8 cellular contexts compared by ENCODE assay signal in genomic region chr7:41696323-41696916, GRCh38. TPM values are rescaled to one million over a fixed set of nuclear protein-coding genes. Genes with fewer than 3 reads are reported as not detected.
DNase-seq lines count a peak whose midpoint lies in the region; ATAC-seq and TF ChIP-seq lines count a peak whose summit lies in the region.

No MANE protein-coding gene starts in this region.

- H2BK15ac ChIP-seq in mesenchymal stem cell (ENCODE audit: low read depth, poor library complexity, severe bottlenecking), result no peak overlapping the region

- no peak overlapping the region for H2BK120ac ChIP-seq in mesenchymal stem cell (ENCODE audit: low read depth, low read length)

- no peak overlapping the region for H2BK5ac ChIP-seq in mesenchymal stem cell (ENCODE audit: low read depth, low read length, poor library complexity, severe bottlenecking)

- TF ChIP-seq CTCF in tibial nerve (IDR thresholded peaks at IDR 0.05), result peak; percentile 55 to 73 (median 66)

- H3K4me1 ChIP-seq in mesenchymal stem cell (ENCODE audit: control insufficient read depth, insufficient read depth, low read depth, low read length) (peaks cover 14% of the 10 kb centered on the region), tibial nerve (peaks cover 0 to 37% (median 4%) of the 10 kb centered on the region in 4 donors)

- no peak for TF ChIP-seq POLR2A in tibial nerve (IDR thresholded peaks at IDR 0.05)

- H3K4ac ChIP-seq in mesenchymal stem cell (ENCODE audit: low read depth in 1 of 2, low read length in 2 of 2), result peak overlapping the region in 1 of 2 experiments; percentile 14

- ATAC-seq in HG03565 (IDR thresholded peaks at IDR 0.05; ENCODE audit: unreplicated experiment), result peak; percentile 47
- ATAC-seq in activated CD4-positive, CD25-positive, alpha-beta regulatory T cell treated with anti-CD3 and anti-CD28 coated beads, Interleukin-2, amount 50 U/mL, for 24 hours, result no peak

- H2AK5ac ChIP-seq in mesenchymal stem cell (ENCODE audit: low read length, severe bottlenecking), result no peak overlapping the region

- H3K27me3 ChIP-seq in mesenchymal stem cell (ENCODE audit: control insufficient read depth in 1 of 2, insufficient read depth in 1 of 2, low read length in 2 of 2) (no peaks in the 10 kb centered on the region), tibial nerve (peaks cover 0 to 19% of the 10 kb centered on the region in 2 donors)

- peak overlapping the region in 1 of 2 experiments; percentile 38 for H2BK12ac ChIP-seq in mesenchymal stem cell (ENCODE audit: low read length in 2 of 2)

- H3K36me3 ChIP-seq in mesenchymal stem cell (ENCODE audit: control insufficient read depth in 1 of 2, insufficient read depth in 2 of 2, low read depth in 1 of 2, low read length in 2 of 2) (peaks cover 17 to 18% of the 10 kb centered on the region in 2 experiments), tibial nerve (no peaks in the 10 kb centered on the region)

- no peak overlapping the region for H2AFZ ChIP-seq in mesenchymal stem cell (ENCODE audit: low read depth, low read length)

- H3K14ac ChIP-seq in mesenchymal stem cell (ENCODE audit: low read length in 2 of 2), result no peak overlapping the region

- peak in 1 of 2 donors; percentile 45 for TF ChIP-seq EP300 in tibial nerve (IDR thresholded peaks at IDR 0.05)

- no peak overlapping the region for H3K23ac ChIP-seq in mesenchymal stem cell (ENCODE audit: low read length in 2 of 2)

- peak overlapping the region in 1 of 2 experiments; percentile 87 for H3K4me3 ChIP-seq in mesenchymal stem cell (ENCODE audit: insufficient read depth in 1 of 2, low read depth in 1 of 2, low read length in 2 of 2)
- peak overlapping the region; percentile 16 to 46 (median 28) for H3K4me3 ChIP-seq in tibial nerve

- no peaks in the 10 kb centered on the region for H3K9me3 ChIP-seq in mesenchymal stem cell (ENCODE audit: control insufficient read depth, low read length)
- H3K9me3 ChIP-seq in tibial nerve, result no peaks in the 10 kb centered on the region

- H3K18ac ChIP-seq in mesenchymal stem cell (ENCODE audit: low read depth in 1 of 2, low read length in 2 of 2), result peak overlapping the region in 1 of 2 experiments; percentile 80

- peak overlapping the region; percentile 93 for H3K9ac ChIP-seq in mesenchymal stem cell (ENCODE audit: low read length)

- H3K27ac ChIP-seq in mesenchymal stem cell (ENCODE audit: low read length, poor library complexity, severe bottlenecking) (peak overlapping the region; percentile 91), tibial nerve (peak overlapping the region in 2 of 4 donors; percentile 70 to 78)

- WGBS in mesenchymal stem cell, result 14% methylated on average over 15 of the region's 15 CpGs
- 30 to 36% methylated on average over 15 of the region's 15 CpGs for WGBS in tibial nerve, 2 donors

- H4K91ac ChIP-seq in mesenchymal stem cell (ENCODE audit: low read length), result no peak overlapping the region

- no peak overlapping the region for H4K8ac ChIP-seq in mesenchymal stem cell (ENCODE audit: low read length)

- H3K79me1 ChIP-seq in mesenchymal stem cell (replicated peaks; ENCODE audit: low read length, poor library complexity, severe bottlenecking), result peaks cover 2% of the 10 kb centered on the region

- H3K4me2 ChIP-seq in mesenchymal stem cell (ENCODE audit: low read length, poor library complexity, severe bottlenecking), result peak overlapping the region; percentile 75

- peak; percentile 37 for DNase-seq in NCI-H2107 (lab: John Stamatoyannopoulos, UW)
- no peak for DNase-seq in NCI-H2107 treated with DMSO at 0.1 percent for 48 hours (lab: John Stamatoyannopoulos, UW; ENCODE audit: unreplicated experiment)
- DNase-seq in SHP77 treated with DMSO at 0.1 percent for 48 hours (lab: John Stamatoyannopoulos, UW), result peak; percentile 76
- peak; percentile 51 for DNase-seq in epidermal melanocyte (ENCODE audit: insufficient read length, low spot score)
- DNase-seq in mesenchymal stem cell, result peak; percentile 93
- peak; percentile 76 to 88 for DNase-seq in tibial nerve (ENCODE audit: low spot score in 2 of 2)

RNA-seq across cellular contexts. Expression of gene INHBA, which starts 6.5 kb away (rescaled TPM):
- polyA plus RNA-seq in mesenchymal stem cell (2013, experiment 1 of 2), result 22.1 TPM
- 22.6 TPM for polyA plus RNA-seq in mesenchymal stem cell (2013, experiment 2 of 2)
- 10 to 100 TPM in 2 of 4 donors, 1 to 10 TPM in 2; 5.4 to 19.7 (median 10.6) TPM for total RNA-seq in tibial nerve
